In genomic region chr16:50567651-50568050, GRCh38 we compare ENCODE assay signal across 18 cellular contexts.
"Had no signal": no experiment of that assay in that cellular context is flagged by ENCODE, and none has a peak within 500 bp of the region (broad histone marks: within the 10 kb centered on the region; RNA-seq: fewer than 3 reads in every experiment).

No MANE protein-coding gene starts in this region.

- H3K36me3 ChIP-seq: breast epithelium, left lung had no signal

- H3K36me3 Mint-ChIP-seq: activated naive CD8-positive, alpha-beta T cell treated with anti-CD3 and anti-CD28 coated beads, Interleukin-2, amount 10 ng/mL, durations not matched to agents 7 days and 5 days; naive thymus-derived CD8-positive, alpha-beta T cell had no signal

- DNase-seq: activated B cell treated with CpG ODN at 0.5 μM for 24 hours; activated CD4-positive, alpha-beta T cell treated with anti-CD3 and anti-CD28 coated beads for 48 hours; activated CD8-positive, alpha-beta memory T cell treated with anti-CD3 and anti-CD28 coated beads, Interleukin-2, amount 50 U/mL, for 4 hours; activated CD8-positive, alpha-beta T cell treated with anti-CD3 and anti-CD28 coated beads, Interleukin-2, amount 10 ng/mL, durations not matched to agents 7 days and 5 days; activated gamma-delta T cell treated with Interleukin-2 at 50 U/mL for 16 hours; activated naive CD8-positive, alpha-beta T cell treated with anti-CD3 and anti-CD28 coated beads, Interleukin-2, amount 10 ng/mL, durations not matched to agents 7 days and 5 days; activated T-cell treated with anti-CD3 and anti-CD28 coated beads, Interleukin-2, amount 50 U/mL, for 48 hours; dorsolateral prefrontal cortex; erythroblast; hippocampal formation; left lung; nucleus accumbens; stimulated activated CD4-positive, alpha-beta T cell treated with anti-CD3 and anti-CD28 coated beads, Interleukin-1b, Interleukin-23, amount 100 ng/mL, for 48 hours; stomach; SW 1271; testis had no signal

- H3K27ac ChIP-seq: breast epithelium, dorsolateral prefrontal cortex, left lung, testis had no signal

- H3K4me3 Mint-ChIP-seq: activated B cell treated with CpG ODN at 0.5 μM for 24 hours; activated CD8-positive, alpha-beta T cell treated with anti-CD3 and anti-CD28 coated beads, Interleukin-2, amount 10 ng/mL, durations not matched to agents 7 days and 5 days; activated naive CD8-positive, alpha-beta T cell treated with anti-CD3 and anti-CD28 coated beads, Interleukin-2, amount 10 ng/mL, durations not matched to agents 7 days and 5 days had no signal

- H3K9me3 Mint-ChIP-seq: activated B cell treated with CpG ODN at 0.5 μM for 24 hours; activated naive CD8-positive, alpha-beta T cell treated with anti-CD3 and anti-CD28 coated beads, Interleukin-2, amount 10 ng/mL, durations not matched to agents 7 days and 5 days; naive thymus-derived CD8-positive, alpha-beta T cell had no signal

- H3K27me3 Mint-ChIP-seq: naive thymus-derived CD8-positive, alpha-beta T cell had no signal

- H3K27ac Mint-ChIP-seq: activated B cell treated with CpG ODN at 0.5 μM for 24 hours; activated CD8-positive, alpha-beta T cell treated with anti-CD3 and anti-CD28 coated beads, Interleukin-2, amount 10 ng/mL, durations not matched to agents 7 days and 5 days; activated naive CD8-positive, alpha-beta T cell treated with anti-CD3 and anti-CD28 coated beads, Interleukin-2, amount 10 ng/mL, durations not matched to agents 7 days and 5 days had no signal

- H3K4me1 ChIP-seq: breast epithelium, left lung, testis had no signal

- H3K4me3 ChIP-seq: breast epithelium, dorsolateral prefrontal cortex, left lung, stomach, testis had no signal

- H3K9me3 ChIP-seq: breast epithelium, left lung, stomach, testis had no signal

- H3K27me3 ChIP-seq: breast epithelium, dorsolateral prefrontal cortex, left lung, stomach, testis had no signal

- ATAC-seq: activated CD8-positive, alpha-beta T cell treated with anti-CD3 and anti-CD28 coated beads, Interleukin-2, amount 10 ng/mL, durations not matched to agents 7 days and 5 days; left lung; naive thymus-derived CD8-positive, alpha-beta T cell had no signal
